8 cellular contexts compared by ENCODE assay signal in the genomic region with DNA sequence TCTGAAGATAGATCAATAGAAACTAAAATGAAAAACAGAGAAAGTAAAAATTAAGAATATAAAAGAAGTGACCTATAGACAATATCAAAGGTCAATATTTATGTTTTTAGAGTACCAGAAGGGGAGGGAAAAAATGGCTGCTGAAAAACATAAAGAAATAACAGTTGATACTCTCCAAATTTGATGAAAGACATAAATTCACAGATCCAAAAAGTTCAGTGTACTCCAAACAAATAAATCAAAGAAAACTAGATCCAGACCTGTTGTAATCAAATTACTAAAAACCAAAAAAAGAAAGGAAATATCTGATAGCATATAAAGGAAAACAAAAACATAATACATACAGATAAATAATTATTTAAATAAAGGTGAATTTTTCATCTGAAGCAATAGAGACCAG.
"Had no signal": no experiment of that assay in that cellular context is flagged by ENCODE, and none has a peak within 500 bp of the region (broad histone marks: within the 10 kb centered on the region; RNA-seq: fewer than 3 reads in every experiment).

No MANE protein-coding gene starts in this region.

- DNase-seq: IMR-90, KBM-7, KG1 had no signal

- H3K4me3 ChIP-seq: K562 had no signal

- ATAC-seq: HepG2, K562 had no signal

- FAIRE-seq: HepG2, HTR-8/SVneo, K562 had no signal

- H3K27ac ChIP-seq: HL-60, KMS-11 had no signal
